Comparison of ENCODE assay signal across 19 cellular contexts in genomic region chr4:153243464-153243863, GRCh38. TPM values are rescaled to one million over a fixed set of nuclear protein-coding genes. Genes with fewer than 3 reads are reported as not detected.
A peak's percentile ranks its signal among the peaks of the same experiment; 100 is the strongest.
DNase-seq lines count a peak whose midpoint lies in the region; ATAC-seq, FAIRE-seq and TF ChIP-seq lines count a peak whose summit lies in the region.
"Had no signal": no experiment of that assay in that cellular context is flagged by ENCODE, and none has a peak within 500 bp of the region (broad histone marks: within the 10 kb centered on the region; RNA-seq: fewer than 3 reads in every experiment).

No MANE protein-coding gene starts in this region.

- FAIRE-seq in small intestine (lab: Jason Lieb, UNC), result no peak
- FAIRE-seq: GM12891 had no signal

- no peak for TF ChIP-seq POLR2A in Peyer's patch (IDR thresholded peaks at IDR 0.05)

- H3K9me3 ChIP-seq in small intestine (ENCODE audit: control insufficient read depth, low read depth) (no peaks in the 10 kb centered on the region), Peyer's patch (no peaks in the 10 kb centered on the region)
- H3K9me3 ChIP-seq: BE2C, SK-N-SH had no signal

- no peaks in the 10 kb centered on the region for H3K27me3 ChIP-seq in small intestine (ENCODE audit: control insufficient read depth in 2 of 2, insufficient read depth in 2 of 2, low read length in 2 of 2)
- H3K27me3 ChIP-seq in Peyer's patch, result no peaks in the 10 kb centered on the region
- H3K27me3 ChIP-seq: BE2C had no signal

- H3K27ac ChIP-seq in VCaP (peak overlapping the region; percentile 27; the same call in 1 of the 2 replicates), small intestine (ENCODE audit: low read depth in 1 of 2, low read length in 1 of 2) (no peak overlapping the region), Peyer's patch (peak overlapping the region in 2 of 4 donors; percentile 57 to 62)

- peaks cover 3 to 10% of the 10 kb centered on the region in 2 donors for H3K4me1 ChIP-seq in small intestine (ENCODE audit: control insufficient read depth in 2 of 2, insufficient read depth in 1 of 2, low read depth in 1 of 2, low read length in 1 of 2)
- H3K4me1 ChIP-seq in Peyer's patch, result peaks cover 0 to 45% (median 4%) of the 10 kb centered on the region in 4 donors

- TF ChIP-seq CTCF in VCaP (conservative IDR thresholded peaks at IDR 0.05) (no peak), Peyer's patch (IDR thresholded peaks at IDR 0.05) (no peak)

- peak; percentile 38 for ATAC-seq in left lobe of liver

- H3K36me3 ChIP-seq in small intestine (ENCODE audit: control insufficient read depth in 2 of 2, insufficient read depth in 2 of 2, low read length in 2 of 2) (peaks cover 2 to 3% of the 10 kb centered on the region in 2 donors), Peyer's patch (peaks cover 0 to 3% (median 0%) of the 10 kb centered on the region in 3 donors)

- DNase-seq in NCI-H2171 treated with DMSO at 0.1 percent for 48 hours (lab: John Stamatoyannopoulos, UW), result peak; percentile 60
- DNase-seq in NCI-H2171 (lab: John Stamatoyannopoulos, UW), result no peak
- DNase-seq in left lobe of liver (ENCODE audit: low spot score), result no peak
- DNase-seq in small intestine, result peak; percentile 25
- DNase-seq in retina, result no peak
- no peak for DNase-seq in stimulated activated CD4-positive, alpha-beta T cell treated with anti-CD3 and anti-CD28 coated beads, Interleukin-2, amount 100 ng/mL, for 48 hours
- DNase-seq in Peyer's patch, result no peak
- DNase-seq: BE2C; Calu3; CD4-positive, alpha-beta T cell; KBM-7; NCI-H1105; NCI-H1694; NCI-H2081 treated with DMSO at 0.1 percent for 48 hours; OCI-M1; SHP77 treated with DMSO at 0.1 percent for 48 hours; SK-N-SH had no signal

- H3K4me3 ChIP-seq in small intestine (ENCODE audit: low read depth in 1 of 2, low read length in 2 of 2) (no peak overlapping the region), Peyer's patch (no peak overlapping the region)

RNA-seq across cellular contexts. Expression of gene TRIM2, which starts 39.2 kb away (rescaled TPM):
- total RNA-seq in left lobe of liver, result 10.8 TPM
- polyA plus RNA-seq in small intestine, result 10 to 100 TPM; 17.8 to 22.7 (median 21.5) TPM
- total RNA-seq in Peyer's patch, result 100 to 1,000 TPM in 3 of 4 donors, 10 to 100 TPM in 1; 58.6 to 158 (median 144) TPM

Comparison
In these comparisons a context has a peak if more than half of its experiments do, and no peak if none do; other contexts are left out.
1. DNase-seq: peak in NCI-H2171 treated with DMSO at 0.1 percent for 48 hours (single experiment) and small intestine (single experiment); none in NCI-H2171 (single experiment), left lobe of liver (single experiment), retina (single experiment), stimulated activated CD4-positive, alpha-beta T cell treated with anti-CD3 and anti-CD28 coated beads, Interleukin-2, amount 100 ng/mL, for 48 hours (0 of 2) and Peyer's patch (0 of 3).